ENCODE assay signal across 21 cellular contexts in the genomic region with DNA sequence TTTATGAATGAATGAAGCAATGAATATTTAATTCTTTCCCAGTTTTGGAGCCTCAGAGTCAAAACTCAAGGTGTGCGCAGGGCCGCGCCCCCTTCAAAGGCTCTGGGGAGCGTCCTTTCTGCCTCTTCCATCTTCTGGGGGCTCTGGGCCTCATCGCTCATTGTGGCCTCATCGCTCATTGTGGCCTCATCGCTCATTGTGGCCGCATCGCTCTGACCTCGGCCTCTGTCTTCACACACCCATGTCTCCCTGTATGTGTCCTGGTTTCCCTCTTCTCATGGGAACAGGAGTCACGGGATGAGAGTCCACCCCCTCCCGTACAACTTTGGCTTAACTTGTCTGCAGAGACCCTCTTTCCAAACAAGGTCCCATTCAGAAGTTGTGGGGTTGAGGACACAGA. TPM values are rescaled to one million over a fixed set of nuclear protein-coding genes. Genes with fewer than 3 reads are reported as not detected.
DNase-seq lines count a peak whose midpoint lies in the region; FAIRE-seq and TF ChIP-seq lines count a peak whose summit lies in the region.
"Had no signal": no experiment of that assay in that cellular context is flagged by ENCODE, and none has a peak within 500 bp of the region (broad histone marks: within the 10 kb centered on the region; RNA-seq: fewer than 3 reads in every experiment).

No MANE protein-coding gene starts in this region.

- no peak for FAIRE-seq in H1 (lab: Jason Lieb, UNC)
- FAIRE-seq: A204.1, H54, HepG2 had no signal

- no peak overlapping the region for H3K9ac ChIP-seq in H1 (replicated peaks in 1 of 4; ENCODE audit: extremely low read depth in 1 of 4, low read depth in 3 of 4, low read length in 3 of 4)
- no peak overlapping the region for H3K9ac ChIP-seq in neural progenitor cell
- H3K9ac ChIP-seq: GM23248, KMS-11 had no signal

- no peak overlapping the region for H4K8ac ChIP-seq in H1 (ENCODE audit: extremely low read depth, insufficient read depth, low read length)

- no peak overlapping the region for H2AFZ ChIP-seq in H1 (ENCODE audit: low read length)
- H2AFZ ChIP-seq in neural progenitor cell (replicated peaks), result no peak overlapping the region
- H2AFZ ChIP-seq: GM23248 had no signal

- H3K4me3 ChIP-seq in H1 (ENCODE audit: extremely low read depth in 1 of 4, insufficient read depth in 2 of 4, low read depth in 3 of 4, low read length in 4 of 4) (no peak overlapping the region), neural progenitor cell (no peak overlapping the region), foreskin fibroblast (ENCODE audit: low read depth in 1 of 2, low read length in 2 of 2) (no peak overlapping the region)
- H3K4me3 ChIP-seq: GM23248 had no signal

- H4K5ac ChIP-seq in H1 (ENCODE audit: insufficient read length, low read depth, low read length), result no peak overlapping the region

- no peak overlapping the region for H3K56ac ChIP-seq in H1 (replicated peaks; ENCODE audit: insufficient read length, low read depth, low read length)

- H2BK12ac ChIP-seq in H1 (ENCODE audit: low read depth, low read length), result no peak overlapping the region

- TF ChIP-seq POLR2A in H1 (IDR thresholded peaks at IDR 0.05; ENCODE audit: control extremely low read depth in 1 of 2, low read depth in 2 of 2, low read length in 2 of 2), result no peak

- in situ Hi-C loops in SK-MEL-5 (cut with HindIII; ENCODE audit: low pct_unique_long_range_greater_than_20kb, low sequenced_read_pairs), result no loop called here

- H3K79me2 ChIP-seq in H1 (ENCODE audit: control insufficient read depth in 1 of 2, insufficient read depth in 2 of 2, low read length in 2 of 2) (peaks cover 0 to 7% of the 10 kb centered on the region in 2 experiments; a peak in 1 of 4 replicates), neural progenitor cell (ENCODE audit: low read depth) (peaks cover 12% of the 10 kb centered on the region)

- DNase-seq in SK-MEL-5 (ENCODE audit: low read depth, low spot score), result peak; percentile 60
- no peak for DNase-seq in H1 (ENCODE audit: low read depth in 1 of 2, low spot score in 2 of 2)
- DNase-seq in neural progenitor cell (ENCODE audit: low spot score), result no peak
- no peak for DNase-seq in foreskin fibroblast
- no peak for DNase-seq in GM20000 (ENCODE audit: low spot score)
- DNase-seq in HuH-7 (ENCODE audit: low spot score), result no peak
- no peak for DNase-seq in activated naive CD4-positive, alpha-beta T cell treated with anti-CD3 and anti-CD28 coated beads, Interleukin-2, amount 50 U/mL, for 16 hours
- DNase-seq: ACHN; BE2C; C1 segment of cervical spinal cord; CD4-positive, CD25-positive, alpha-beta regulatory T cell; DMS153; DMS79; GDM1; GM23248; HFFc6 had no signal

- peaks cover 0 to 3% of the 10 kb centered on the region in 2 experiments for H4K20me1 ChIP-seq in H1 (replicated peaks in 1 of 2; ENCODE audit: control insufficient read depth in 1 of 2, insufficient read depth in 2 of 2, low read length in 2 of 2)
- peaks cover 12% of the 10 kb centered on the region for H4K20me1 ChIP-seq in neural progenitor cell (ENCODE audit: low read depth)

- no peak for TF ChIP-seq EP300 in H1 (IDR thresholded peaks at IDR 0.05; ENCODE audit: borderline replicate concordance in 1 of 2, low read depth in 2 of 2, low read length in 2 of 2)

- H3K4me2 ChIP-seq in H1 (ENCODE audit: insufficient read depth in 1 of 2, low read depth in 2 of 2, low read length in 2 of 2), result no peak overlapping the region
- no peak overlapping the region for H3K4me2 ChIP-seq in neural progenitor cell
- H3K4me2 ChIP-seq: KMS-11 had no signal

- H3F3A ChIP-seq in neural progenitor cell (ENCODE audit: low read depth), result peaks cover 14% of the 10 kb centered on the region

- peak overlapping the region; percentile 69 for H3K27ac Mint-ChIP-seq in neural progenitor cell
- H3K27ac Mint-ChIP-seq: HFFc6 had no signal

- H3K9me3 Mint-ChIP-seq in neural progenitor cell, result peaks cover 3% of the 10 kb centered on the region
- H3K9me3 Mint-ChIP-seq: HFFc6 had no signal

- H3K4me3 Mint-ChIP-seq in neural progenitor cell, result peak overlapping the region; percentile 38
- H3K4me3 Mint-ChIP-seq: HFFc6 had no signal

- no peak overlapping the region for H3K4ac ChIP-seq in H1 (replicated peaks; ENCODE audit: insufficient read length, low read depth, low read length)

- H3K79me1 ChIP-seq in H1 (ENCODE audit: low read depth, low read length), result no peaks in the 10 kb centered on the region; the same call in 1 of the 2 replicates

- H3K27ac ChIP-seq in H1 (ENCODE audit: low read depth, low read length) (no peak overlapping the region), neural progenitor cell (no peak overlapping the region)
- H3K27ac ChIP-seq: GM23248, KMS-11 had no signal

- peaks cover 0 to 2% (median 0%) of the 10 kb centered on the region in 4 experiments; a peak in 3 of 7 replicates for H3K4me1 ChIP-seq in H1 (replicated peaks in 1 of 4; ENCODE audit: control insufficient read depth in 3 of 4, insufficient read depth in 4 of 4, low read length in 3 of 4)
- no peaks in the 10 kb centered on the region for H3K4me1 ChIP-seq in neural progenitor cell
- H3K4me1 ChIP-seq: BE2C had no signal

- no peak overlapping the region for H2BK120ac ChIP-seq in H1 (replicated peaks; ENCODE audit: low read depth, low read length)

- peaks cover 6% of the 10 kb centered on the region for H3K36me3 Mint-ChIP-seq in neural progenitor cell

- H3K27me3 Mint-ChIP-seq in neural progenitor cell (ENCODE audit: insufficient read depth, low read depth), result peaks cover 17% of the 10 kb centered on the region

- POLR2A ChIA-PET in H1 (lab: Charles Lee; ENCODE audit: partially characterized antibody), result interaction anchor here (8.8 kb wide), 1 partner anchor 16 kb away, joined by 148 read pairs; no protein-coding TSS in a partner anchor

- H2AK5ac ChIP-seq in H1 (ENCODE audit: low read depth, low read length), result 0 out of 2 replicates have a peak overlapping the region, but pooled peaks have one; percentile 24

- CTCF ChIA-PET in H1 (lab: Charles Lee; ENCODE audit: partially characterized antibody), result interaction anchor here (1.3 to 1.4 kb wide), 2 partner anchors 19 to 20 kb away, joined by 3 read pairs; no protein-coding TSS in a partner anchor

- H3K18ac ChIP-seq in H1 (ENCODE audit: extremely low read depth, low read length), result no peak overlapping the region

- no peak overlapping the region for H2BK20ac ChIP-seq in H1 (ENCODE audit: low read length)

- H3K23ac ChIP-seq in H1 (ENCODE audit: insufficient read length), result no peak overlapping the region

- no peak for TF ChIP-seq CTCF in H1 (IDR thresholded peaks at IDR 0.05; ENCODE audit: control extremely low read depth in 1 of 3, insufficient read depth in 1 of 3, low read depth in 1 of 3, low read length in 3 of 3)
- no peak for TF ChIP-seq CTCF in neural progenitor cell (IDR thresholded peaks at IDR 0.05)
- no peak for TF ChIP-seq CTCF in foreskin fibroblast (IDR thresholded peaks at IDR 0.05; ENCODE audit: low read depth, low read length)
- TF ChIP-seq CTCF in GM20000 (IDR thresholded peaks at IDR 0.05; ENCODE audit: extremely low read depth, missing control alignments), result no peak

- H3K14ac ChIP-seq in H1 (ENCODE audit: insufficient read length), result no peak overlapping the region

- H3K27me3 ChIP-seq in H1 (replicated peaks in 1 of 4; ENCODE audit: control insufficient read depth in 3 of 4, extremely low read depth in 1 of 4, insufficient read depth in 3 of 4, low read length in 3 of 4) (peaks cover 8 to 26% (median 14%) of the 10 kb centered on the region in 4 experiments), neural progenitor cell (peaks cover 23% of the 10 kb centered on the region)
- H3K27me3 ChIP-seq: BE2C had no signal

- no peak for TF ChIP-seq RAD21 in H1 (IDR thresholded peaks at IDR 0.05 in 1 of 2, conservative IDR thresholded peaks at IDR 0.05 in 1 of 2; ENCODE audit: low read depth in 2 of 2, low read length in 2 of 2)

- H3K23me2 ChIP-seq in H1 (ENCODE audit: low read depth, low read length), result peaks cover 3% of the 10 kb centered on the region; the same call in 1 of the 2 replicates

- H4K91ac ChIP-seq in H1 (replicated peaks; ENCODE audit: insufficient read length, low read length), result no peak overlapping the region

- H3K36me3 ChIP-seq in H1 (ENCODE audit: control insufficient read depth in 2 of 4, insufficient read depth in 4 of 4, low read length in 3 of 4), result peaks cover 0 to 1% (median 0%) of the 10 kb centered on the region in 4 experiments; a peak in 2 of 8 replicates
- H3K36me3 ChIP-seq in neural progenitor cell, result no peaks in the 10 kb centered on the region

- H2BK15ac ChIP-seq in H1 (ENCODE audit: low read length), result no peak overlapping the region

- WGBS in H1 (ENCODE audit: extremely low coverage in 1 of 2, insufficient coverage in 1 of 2, insufficient read length in 1 of 2, insufficient replicate concordance in 2 of 2, low coverage in 1 of 2, low lambda C conversion rate in 2 of 2, missing lambda C conversion rate in 1 of 2), 2 experiments, result 94% methylated on average over 12 of the region's 12 CpGs; no CpG with 5 or more reads in 1 of the 2 experiments

- H3K9me3 ChIP-seq in H1 (ENCODE audit: insufficient read depth in 2 of 2, low read depth in 1 of 2, low read length in 1 of 2) (peaks cover 0 to 8% of the 10 kb centered on the region in 2 experiments; a peak in 2 of 4 replicates), neural progenitor cell (ENCODE audit: low read depth) (no peaks in the 10 kb centered on the region)

- H2BK5ac ChIP-seq in H1 (ENCODE audit: low read depth, low read length), result no peak overlapping the region

- H3K4me1 Mint-ChIP-seq in neural progenitor cell, result peaks cover 7% of the 10 kb centered on the region

RNA-seq across cellular contexts. Expression of a gene that starts 3.2 kb away (rescaled TPM):
- total RNA-seq in SK-MEL-5 (2014; rRNA removed; shearing (Covaris generic)), result 7.9 and 11.6 TPM in 2 replicates
- polyA plus RNA-seq in SK-MEL-5 (2015; cell fraction: cytosol; rRNA removed), result 11.5 and 16.0 TPM in 2 replicates
- polyA plus RNA-seq in SK-MEL-5 (2015; cell fraction: nucleus; rRNA removed), result 0.19 and 2.1 TPM in 2 replicates
- 78.8 and 83.4 TPM in 2 replicates for total RNA-seq in H1 (2021; fragmentation: NEBNext Ultra II Directional; extraction: Animal tissue kit (Norgen Biotek cat#: 25700))
- polyA plus RNA-seq in H1 (2011; rRNA removed), result 20.8 and 32.1 TPM in 2 replicates
- 26.0 TPM for polyA plus RNA-seq in H1 (2011; cell fraction: cytosol; rRNA removed)
- 30.2 TPM for polyA plus RNA-seq in H1 (2011; cell fraction: nucleus; rRNA removed)
- polyA plus RNA-seq in H1 (2012, experiment 1 of 2), result 18.2 to 26.2 TPM (median 24.6 TPM) in 4 replicates
- polyA plus RNA-seq in H1 (2012, experiment 2 of 2), result 15.1 TPM
- 41.2 TPM for polyA plus RNA-seq in H1 (2013, experiment 1 of 2)
- polyA plus RNA-seq in H1 (2013, experiment 2 of 2), result 41.1 TPM
- 3.1 and 6.7 TPM in 2 replicates for polyA minus RNA-seq in H1 (2011; rRNA and poly(A)+ RNA removed)
- 76.2 TPM for polyA minus RNA-seq in H1 (2011; cell fraction: cytosol; rRNA and poly(A)+ RNA removed)
- polyA minus RNA-seq in H1 (2011; cell fraction: nucleus; rRNA and poly(A)+ RNA removed), result 34.3 TPM
- 15.9 and 87.3 TPM in 2 replicates for total RNA-seq in neural progenitor cell (ENCODE audit: low replicate concordance)

RNA-seq across cellular contexts. Expression of a gene that starts 21.3 kb away (rescaled TPM):
- 76.4 and 84.2 TPM in 2 replicates for total RNA-seq in SK-MEL-5 (2014; rRNA removed; shearing (Covaris generic))
- 100 and 107 TPM in 2 replicates for polyA plus RNA-seq in SK-MEL-5 (2015; cell fraction: cytosol; rRNA removed)
- 86.3 and 103 TPM in 2 replicates for polyA plus RNA-seq in SK-MEL-5 (2015; cell fraction: nucleus; rRNA removed)
- total RNA-seq in H1 (2021; fragmentation: NEBNext Ultra II Directional; extraction: Animal tissue kit (Norgen Biotek cat#: 25700)), result 110 and 115 TPM in 2 replicates
- 88.2 and 113 TPM in 2 replicates for polyA plus RNA-seq in H1 (2011; rRNA removed)
- 88.4 TPM for polyA plus RNA-seq in H1 (2011; cell fraction: cytosol; rRNA removed)
- 124 TPM for polyA plus RNA-seq in H1 (2011; cell fraction: nucleus; rRNA removed)
- 35.0 to 76.4 TPM (median 70.7 TPM) in 4 replicates for polyA plus RNA-seq in H1 (2012, experiment 1 of 2)
- 53.8 TPM for polyA plus RNA-seq in H1 (2012, experiment 2 of 2)
- polyA plus RNA-seq in H1 (2013, experiment 1 of 2), result 51.4 TPM
- 49.4 TPM for polyA plus RNA-seq in H1 (2013, experiment 2 of 2)
- 30.3 and 32.3 TPM in 2 replicates for polyA minus RNA-seq in H1 (2011; rRNA and poly(A)+ RNA removed)
- polyA minus RNA-seq in H1 (2011; cell fraction: cytosol; rRNA and poly(A)+ RNA removed), result 61.4 TPM
- 52.8 TPM for polyA minus RNA-seq in H1 (2011; cell fraction: nucleus; rRNA and poly(A)+ RNA removed)
- 34.2 and 117 TPM in 2 replicates for total RNA-seq in neural progenitor cell (ENCODE audit: low replicate concordance)

RNA-seq across cellular contexts. Expression of a gene that starts 33.9 kb away (rescaled TPM):
- 150 and 162 TPM in 2 replicates for total RNA-seq in SK-MEL-5 (2014; rRNA removed; shearing (Covaris generic))
- 114 and 197 TPM in 2 replicates for polyA plus RNA-seq in SK-MEL-5 (2015; cell fraction: cytosol; rRNA removed)
- polyA plus RNA-seq in SK-MEL-5 (2015; cell fraction: nucleus; rRNA removed), result 25.7 and 30.1 TPM in 2 replicates
- 162 and 179 TPM in 2 replicates for total RNA-seq in H1 (2021; fragmentation: NEBNext Ultra II Directional; extraction: Animal tissue kit (Norgen Biotek cat#: 25700))
- polyA plus RNA-seq in H1 (2011; rRNA removed), result 171 and 209 TPM in 2 replicates
- 116 TPM for polyA plus RNA-seq in H1 (2011; cell fraction: cytosol; rRNA removed)
- 97.6 TPM for polyA plus RNA-seq in H1 (2011; cell fraction: nucleus; rRNA removed)
- polyA plus RNA-seq in H1 (2012, experiment 1 of 2), result 113 to 194 TPM (median 144 TPM) in 4 replicates
- polyA plus RNA-seq in H1 (2012, experiment 2 of 2), result 120 TPM
- polyA plus RNA-seq in H1 (2013, experiment 1 of 2), result 158 TPM
- polyA plus RNA-seq in H1 (2013, experiment 2 of 2), result 164 TPM
- polyA minus RNA-seq in H1 (2011; rRNA and poly(A)+ RNA removed), result 30.3 and 34.7 TPM in 2 replicates
- polyA minus RNA-seq in H1 (2011; cell fraction: cytosol; rRNA and poly(A)+ RNA removed), result 19.2 TPM
- 33.2 TPM for polyA minus RNA-seq in H1 (2011; cell fraction: nucleus; rRNA and poly(A)+ RNA removed)
- total RNA-seq in neural progenitor cell (ENCODE audit: low replicate concordance), result 37.4 and 51.4 TPM in 2 replicates

RNA-seq across cellular contexts. Expression of a gene that starts 47.5 kb away (rescaled TPM):
- not detected in 2 replicates for total RNA-seq in SK-MEL-5 (2014; rRNA removed; shearing (Covaris generic))
- not detected in 2 replicates for polyA plus RNA-seq in SK-MEL-5 (2015; cell fraction: cytosol; rRNA removed)
- 0.64 and 2.5 TPM in 2 replicates for polyA plus RNA-seq in SK-MEL-5 (2015; cell fraction: nucleus; rRNA removed)
- total RNA-seq in H1 (2021; fragmentation: NEBNext Ultra II Directional; extraction: Animal tissue kit (Norgen Biotek cat#: 25700)), result 0.43 and 1.2 TPM in 2 replicates
- polyA plus RNA-seq in H1 (2011; rRNA removed), result 0.45 and 0.82 TPM in 2 replicates
- polyA plus RNA-seq in H1 (2011; cell fraction: cytosol; rRNA removed), result 0.69 TPM
- polyA plus RNA-seq in H1 (2011; cell fraction: nucleus; rRNA removed), result 4.9 TPM
- 0.56 to 0.73 TPM (median 0.64 TPM) in 3 of 4 replicates, not detected in the other for polyA plus RNA-seq in H1 (2012, experiment 1 of 2)
- polyA plus RNA-seq in H1 (2012, experiment 2 of 2), result 0.29 TPM
- 0.81 TPM for polyA plus RNA-seq in H1 (2013, experiment 1 of 2)
- 0.33 TPM for polyA plus RNA-seq in H1 (2013, experiment 2 of 2)
- polyA minus RNA-seq in H1 (2011; rRNA and poly(A)+ RNA removed), result 0.06 and 0.29 TPM in 2 replicates
- polyA minus RNA-seq in H1 (2011; cell fraction: cytosol; rRNA and poly(A)+ RNA removed), result 0.66 TPM
- polyA minus RNA-seq in H1 (2011; cell fraction: nucleus; rRNA and poly(A)+ RNA removed), result 1.5 TPM
- total RNA-seq in neural progenitor cell (ENCODE audit: low replicate concordance), result 0.81 TPM in 1 of 2 replicates, not detected in the other
- total RNA-seq: CD4-positive, CD25-positive, alpha-beta regulatory T cell; Daoy; GM23248; HepG2 had no signal
- polyA plus RNA-seq: CD4-positive, CD25-positive, alpha-beta regulatory T cell; GM23248; HepG2 had no signal

RNA-seq across cellular contexts. Expression of a gene that starts 58.5 kb away (rescaled TPM):
- total RNA-seq in SK-MEL-5 (2014; rRNA removed; shearing (Covaris generic)), result 2.8 and 4.4 TPM in 2 replicates
- polyA plus RNA-seq in SK-MEL-5 (2015; cell fraction: cytosol; rRNA removed), result 18.8 and 26.4 TPM in 2 replicates
- polyA plus RNA-seq in SK-MEL-5 (2015; cell fraction: nucleus; rRNA removed), result 28.0 and 49.4 TPM in 2 replicates
- 0.99 and 1.4 TPM in 2 replicates for total RNA-seq in H1 (2021; fragmentation: NEBNext Ultra II Directional; extraction: Animal tissue kit (Norgen Biotek cat#: 25700))
- 0.82 and 2.6 TPM in 2 replicates for polyA plus RNA-seq in H1 (2011; rRNA removed)
- polyA plus RNA-seq in H1 (2011; cell fraction: cytosol; rRNA removed), result 1.0 TPM
- polyA plus RNA-seq in H1 (2011; cell fraction: nucleus; rRNA removed), result 2.7 TPM
- 0.42 to 0.86 TPM (median 0.67 TPM) in 4 replicates for polyA plus RNA-seq in H1 (2012, experiment 1 of 2)
- polyA plus RNA-seq in H1 (2012, experiment 2 of 2), result 0.30 TPM
- polyA plus RNA-seq in H1 (2013, experiment 1 of 2), result 0.26 TPM
- 0.42 TPM for polyA plus RNA-seq in H1 (2013, experiment 2 of 2)
- polyA minus RNA-seq in H1 (2011; rRNA and poly(A)+ RNA removed), result 0.09 and 0.49 TPM in 2 replicates
- polyA minus RNA-seq in H1 (2011; cell fraction: cytosol; rRNA and poly(A)+ RNA removed), result not detected
- polyA minus RNA-seq in H1 (2011; cell fraction: nucleus; rRNA and poly(A)+ RNA removed), result 0.40 TPM
- total RNA-seq in neural progenitor cell (ENCODE audit: low replicate concordance), result 0.12 and 0.13 TPM in 2 replicates
